In the genomic region with DNA sequence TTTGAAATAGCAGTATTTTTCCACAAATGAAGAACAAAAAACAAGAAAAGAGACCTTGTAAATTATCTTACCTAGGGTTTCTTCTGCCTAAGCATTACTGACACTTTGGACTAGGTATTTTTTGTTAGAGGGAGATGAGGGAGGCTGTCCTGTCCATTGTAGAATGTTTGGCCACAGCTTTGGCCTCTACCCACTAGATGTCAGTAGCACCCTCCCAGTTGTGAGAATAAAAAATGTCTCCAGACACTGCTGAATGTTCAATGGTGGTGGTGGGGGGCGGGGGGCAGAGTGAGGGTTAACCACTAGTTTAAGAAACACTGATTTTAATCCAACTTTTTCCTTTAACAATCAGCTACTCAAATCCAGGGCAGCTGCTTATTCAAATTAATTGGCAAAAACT, we compare ENCODE assay signal across 8 cellular contexts. TPM values are rescaled to one million over a fixed set of nuclear protein-coding genes. Genes with fewer than 3 reads are reported as not detected.
DNase-seq lines count a peak whose midpoint lies in the region; ATAC-seq, FAIRE-seq and TF ChIP-seq lines count a peak whose summit lies in the region.

No MANE protein-coding gene starts in this region.

- H3K4me1 ChIP-seq in A673 (ENCODE audit: insufficient read depth, low read length, poor library complexity, severe bottlenecking), result no peaks in the 10 kb centered on the region
- no peaks in the 10 kb centered on the region for H3K4me1 ChIP-seq in kidney (ENCODE audit: control insufficient read depth in 1 of 2, insufficient read depth in 1 of 2, low read depth in 1 of 2, low read length in 2 of 2)

- H3K27ac ChIP-seq in A673 (ENCODE audit: low read depth, low read length, poor library complexity, severe bottlenecking) (no peak overlapping the region), VCaP (no peak overlapping the region), kidney (ENCODE audit: low read depth in 2 of 2, low read length in 2 of 2) (no peak overlapping the region)

- TF ChIP-seq CTCF in A673 (conservative IDR thresholded peaks at IDR 0.05; ENCODE audit: low read depth, low read length) (peak; percentile 44; the same call in 1 of the 2 replicates), VCaP (conservative IDR thresholded peaks at IDR 0.05) (peak; percentile 77), kidney (IDR thresholded peaks at IDR 0.05; ENCODE audit: borderline replicate concordance, extremely low read depth, insufficient read depth) (peak; percentile 44)

- ATAC-seq in GM18511 (IDR thresholded peaks at IDR 0.05; ENCODE audit: unreplicated experiment) (peak; percentile 78), HG03045 (IDR thresholded peaks at IDR 0.05; ENCODE audit: unreplicated experiment) (peak; percentile 71)
- ATAC-seq in activated naive CD8-positive, alpha-beta T cell treated with anti-CD3 and anti-CD28 coated beads, Interleukin-2, amount 50 U/mL, for 24 hours, result no peak

- peaks cover 8% of the 10 kb centered on the region for H3K4me1 Mint-ChIP-seq in activated naive CD8-positive, alpha-beta T cell treated with anti-CD3 and anti-CD28 coated beads, Interleukin-2, amount 50 U/mL, for 24 hours

- H3K27ac Mint-ChIP-seq in activated naive CD8-positive, alpha-beta T cell treated with anti-CD3 and anti-CD28 coated beads, Interleukin-2, amount 50 U/mL, for 24 hours, result no peak overlapping the region

- H3K27me3 ChIP-seq in A673 (replicated peaks; ENCODE audit: insufficient read depth, low read depth, low read length, poor library complexity), result no peaks in the 10 kb centered on the region

- H3K36me3 ChIP-seq in A673 (ENCODE audit: insufficient read depth, low read length, poor library complexity, severe bottlenecking) (peaks cover 58% of the 10 kb centered on the region), kidney (ENCODE audit: control insufficient read depth in 1 of 2, insufficient read depth in 2 of 2, low read length in 2 of 2) (peaks cover 9 to 27% of the 10 kb centered on the region in 2 donors)

- H3K9ac ChIP-seq in kidney (ENCODE audit: low read length in 2 of 2), result no peak overlapping the region

- CTCF ChIA-PET in A673 (lab: Charles Lee), result interaction anchor here (0.7 kb wide), 1 partner anchor 822 kb away, joined by 8 read pairs; no protein-coding TSS in a partner anchor

- no peak for FAIRE-seq in kidney (lab: Jason Lieb, UNC)

- DNase-seq in A673 (ENCODE audit: low spot score), result no peak
- DNase-seq in kidney, result no peak
- DNase-seq in activated naive CD8-positive, alpha-beta T cell treated with anti-CD3 and anti-CD28 coated beads, Interleukin-2, amount 50 U/mL, for 24 hours, result no peak
- DNase-seq in activated effector memory CD4-positive, alpha-beta T cell treated with anti-CD3 and anti-CD28 coated beads, Interleukin-2, amount 50 U/mL, for 16 hours, result no peak
- no peak for DNase-seq in HK-2 (ENCODE audit: unreplicated experiment)

- H3K27me3 Mint-ChIP-seq in activated naive CD8-positive, alpha-beta T cell treated with anti-CD3 and anti-CD28 coated beads, Interleukin-2, amount 50 U/mL, for 24 hours, result no peaks in the 10 kb centered on the region

- no peaks in the 10 kb centered on the region for H3K9me3 ChIP-seq in A673 (ENCODE audit: low read depth, low read length, poor library complexity, severe bottlenecking)
- no peaks in the 10 kb centered on the region for H3K9me3 ChIP-seq in kidney (ENCODE audit: control insufficient read depth in 1 of 2, low read length in 2 of 2)

- H3K4me3 Mint-ChIP-seq in activated naive CD8-positive, alpha-beta T cell treated with anti-CD3 and anti-CD28 coated beads, Interleukin-2, amount 50 U/mL, for 24 hours, result no peak overlapping the region

- intact Hi-C loops in A673 (cut with micrococcal nuclease; ENCODE audit: unreplicated experiment), result no loop called here
- intact Hi-C loops in kidney (cut with DNase I), result no loop called here

- no peaks in the 10 kb centered on the region for H3K9me3 Mint-ChIP-seq in activated naive CD8-positive, alpha-beta T cell treated with anti-CD3 and anti-CD28 coated beads, Interleukin-2, amount 50 U/mL, for 24 hours

- H3K36me3 Mint-ChIP-seq in activated naive CD8-positive, alpha-beta T cell treated with anti-CD3 and anti-CD28 coated beads, Interleukin-2, amount 50 U/mL, for 24 hours (ENCODE audit: low read depth), result peaks cover 68% of the 10 kb centered on the region

- POLR2A ChIA-PET in A673 (lab: Charles Lee; ENCODE audit: low non-redundant PET), result no interaction called here

- BruUV-seq in A673 (replicated peaks; lab: Mats Ljungman, UMichigan), result no TSS peak

- H3K4me3 ChIP-seq in A673 (ENCODE audit: low read depth, low read length, poor library complexity, severe bottlenecking) (no peak overlapping the region), kidney (ENCODE audit: low read length in 2 of 2) (no peak overlapping the region)

RNA-seq across cellular contexts. Expression of a gene that starts 25.8 kb away (rescaled TPM):
- total RNA-seq in A673 (2021), result 38.5 and 44.2 TPM in 2 replicates
- 45.4 TPM for total RNA-seq in kidney
- polyA plus RNA-seq in kidney (ENCODE audit: insufficient read depth, low read depth, low replicate concordance), result 5.6 TPM

RNA-seq across cellular contexts. Expression of a gene that starts 56.5 kb away (rescaled TPM):
- 149 and 163 TPM in 2 replicates for total RNA-seq in A673 (2021)
- total RNA-seq in kidney, result 46.4 TPM
- 14.8 TPM for polyA plus RNA-seq in kidney (ENCODE audit: insufficient read depth, low read depth, low replicate concordance)

RNA-seq across cellular contexts. Expression of a gene that starts 56.6 kb away (rescaled TPM):
- total RNA-seq in A673 (2021) (27.6 and 30.5 TPM in 2 replicates), kidney (18.0 TPM)
- 23.3 TPM for polyA plus RNA-seq in kidney (ENCODE audit: insufficient read depth, low read depth, low replicate concordance)
